ENCODE assay signal across 30 cellular contexts in genomic region chr9:138009456-138010273, GRCh38.
A peak's percentile ranks its signal among the peaks of the same experiment; 100 is the strongest.
DNase-seq lines count a peak whose midpoint lies in the region; ATAC-seq, FAIRE-seq and TF ChIP-seq lines count a peak whose summit lies in the region.
"Had no signal": no experiment of that assay in that cellular context is flagged by ENCODE, and none has a peak within 500 bp of the region (broad histone marks: within the 10 kb centered on the region; RNA-seq: fewer than 3 reads in every experiment).

No MANE protein-coding gene starts in this region.

- H3K9me3 ChIP-seq in right atrium auricular region: no peaks in the 10 kb centered on the region
- H3K9me3 ChIP-seq in Peyer's patch: no peaks in the 10 kb centered on the region
- H3K9me3 ChIP-seq: adrenal gland, body of pancreas, suprapubic skin, vagina had no signal

- ATAC-seq in Right ventricle myocardium inferior: no peak
- no peak for ATAC-seq in natural killer cell
- no peak for ATAC-seq in GM21367 (IDR thresholded peaks at IDR 0.05; ENCODE audit: unreplicated experiment)
- ATAC-seq in GM18861 (IDR thresholded peaks at IDR 0.05; ENCODE audit: unreplicated experiment): no peak
- ATAC-seq: activated CD8-positive, alpha-beta T cell treated with anti-CD3 and anti-CD28 coated beads for 36 hours; body of pancreas; sciatic nerve; stimulated activated naive B cell treated with anti-CD40 and anti-IgM and Interleukin-4, amounts not matched to agents 10 μg/mL and 1 μg/mL and 100 μg/mL, for 72 hours had no signal

- no peaks in the 10 kb centered on the region for H3K9me3 Mint-ChIP-seq in natural killer cell
- H3K9me3 Mint-ChIP-seq: activated CD8-positive, alpha-beta T cell treated with anti-CD3 and anti-CD28 coated beads for 36 hours; neural progenitor cell; stimulated activated naive B cell treated with anti-CD40 and anti-IgM and Interleukin-4, amounts not matched to agents 10 μg/mL and 1 μg/mL and 100 μg/mL, for 72 hours had no signal

- H3K4me1 ChIP-seq in right atrium auricular region: no peaks in the 10 kb centered on the region
- H3K4me1 ChIP-seq in Peyer's patch: no peaks in the 10 kb centered on the region
- H3K4me1 ChIP-seq: adrenal gland, body of pancreas, neural progenitor cell, suprapubic skin, vagina had no signal

- FAIRE-seq in GM19239 (lab: Jason Lieb, UNC): no peak
- FAIRE-seq: GM12891, keratinocyte had no signal

- no peak overlapping the region for H3K27ac Mint-ChIP-seq in natural killer cell
- H3K27ac Mint-ChIP-seq: activated CD8-positive, alpha-beta T cell treated with anti-CD3 and anti-CD28 coated beads for 36 hours; neural progenitor cell; stimulated activated naive B cell treated with anti-CD40 and anti-IgM and Interleukin-4, amounts not matched to agents 10 μg/mL and 1 μg/mL and 100 μg/mL, for 72 hours had no signal

- H3K36me3 ChIP-seq in right atrium auricular region (no peaks in the 10 kb centered on the region), Peyer's patch (no peaks in the 10 kb centered on the region)
- H3K36me3 ChIP-seq: adrenal gland, neural progenitor cell, suprapubic skin, vagina had no signal

- H3K36me3 Mint-ChIP-seq in natural killer cell: no peaks in the 10 kb centered on the region
- H3K36me3 Mint-ChIP-seq: neural progenitor cell; stimulated activated naive B cell treated with anti-CD40 and anti-IgM and Interleukin-4, amounts not matched to agents 10 μg/mL and 1 μg/mL and 100 μg/mL, for 72 hours had no signal

- DNase-seq in right atrium auricular region (ENCODE audit: low spot score) (peak; percentile 56), Right ventricle myocardium inferior (ENCODE audit: missing footprints) (no peak), Peyer's patch (peak in 2 of 3 donors; percentile 37 to 38), natural killer cell (peak; percentile 9), ureter (ENCODE audit: low spot score) (peak; percentile 25), GM19239 (ENCODE audit: insufficient read length, low spot score) (no peak)
- DNase-seq: activated CD8-positive, alpha-beta T cell treated with anti-CD3 and anti-CD28 coated beads for 36 hours; activated naive CD4-positive, alpha-beta T cell; activated T-cell treated with anti-CD3 and anti-CD28 coated beads, Interleukin-2, amount 50 U/mL, for 1 hour; Calu3; cerebellar nuclear complex; IMR-90; mammary epithelial cell; NCI-H1092; NCI-H187 treated with DMSO at 0.1 percent for 48 hours; NCI-H2227 treated with DMSO at 0.1 percent for 48 hours; stimulated activated CD4-positive, alpha-beta T cell treated with anti-CD3 and anti-CD28 coated beads, Interleukin-4, amount 100 ng/mL, for 4 hours; stimulated activated naive B cell treated with anti-CD40 and anti-IgM and Interleukin-4, amounts not matched to agents 10 μg/mL and 1 μg/mL and 100 μg/mL, for 72 hours had no signal

- TF ChIP-seq POLR2A in Peyer's patch (IDR thresholded peaks at IDR 0.05): no peak

- TF ChIP-seq CTCF in right atrium auricular region (IDR thresholded peaks at IDR 0.05): no peak
- TF ChIP-seq CTCF in Peyer's patch (IDR thresholded peaks at IDR 0.05): no peak
- TF ChIP-seq CTCF in natural killer cell (IDR thresholded peaks at IDR 0.05): no peak

- H3K4me3 Mint-ChIP-seq in natural killer cell: no peak overlapping the region
- H3K4me3 Mint-ChIP-seq: activated CD8-positive, alpha-beta T cell treated with anti-CD3 and anti-CD28 coated beads for 36 hours; neural progenitor cell; stimulated activated naive B cell treated with anti-CD40 and anti-IgM and Interleukin-4, amounts not matched to agents 10 μg/mL and 1 μg/mL and 100 μg/mL, for 72 hours had no signal

- H3K27me3 ChIP-seq in right atrium auricular region (no peaks in the 10 kb centered on the region), Peyer's patch (no peaks in the 10 kb centered on the region)
- H3K27me3 ChIP-seq: adrenal gland, body of pancreas, dorsolateral prefrontal cortex, neural progenitor cell, suprapubic skin, vagina had no signal

- H3K4me3 ChIP-seq in right atrium auricular region (no peak overlapping the region), Peyer's patch (no peak overlapping the region)
- H3K4me3 ChIP-seq: adrenal gland, body of pancreas, dorsolateral prefrontal cortex, neural progenitor cell, suprapubic skin, vagina had no signal

- H3K4me1 Mint-ChIP-seq in natural killer cell: no peaks in the 10 kb centered on the region
- H3K4me1 Mint-ChIP-seq: stimulated activated naive B cell treated with anti-CD40 and anti-IgM and Interleukin-4, amounts not matched to agents 10 μg/mL and 1 μg/mL and 100 μg/mL, for 72 hours had no signal

- H3K27ac ChIP-seq in right atrium auricular region (no peak overlapping the region), Peyer's patch (no peak overlapping the region)
- H3K27ac ChIP-seq: adrenal gland, body of pancreas, neural progenitor cell, RWPE1, suprapubic skin, vagina had no signal

- intact Hi-C loops in Right ventricle myocardium inferior (cut with DNase I): no loop called here
- intact Hi-C loops in natural killer cell (cut with micrococcal nuclease): no loop called here

- peaks cover 0 to 6% of the 10 kb centered on the region in 2 donors for H3K27me3 Mint-ChIP-seq in natural killer cell (ENCODE audit: low read depth in 2 of 2)

Comparison
In these comparisons a context has a peak if more than half of its experiments do, and no peak if none do; other contexts are left out.
1. DNase-seq: peak in right atrium auricular region (single experiment), Peyer's patch (2 of 3), natural killer cell (single experiment) and ureter (single experiment); none in Right ventricle myocardium inferior (single experiment) and GM19239 (single experiment).